Comparison of ENCODE assay signal across 8 cellular contexts in genomic region chr3:161372321-161373260, GRCh38. TPM values are rescaled to one million over a fixed set of nuclear protein-coding genes. Genes with fewer than 3 reads are reported as not detected.
DNase-seq lines count a peak whose midpoint lies in the region; ATAC-seq and TF ChIP-seq lines count a peak whose summit lies in the region.

No MANE protein-coding gene starts in this region.

- H3K4me2 ChIP-seq in neural progenitor cell: peak overlapping the region; percentile 95

- no peak for TF ChIP-seq CTCF in neural progenitor cell (IDR thresholded peaks at IDR 0.05)

- H3K4me1 Mint-ChIP-seq in neural progenitor cell: peaks cover 10% of the 10 kb centered on the region

- peaks cover 13% of the 10 kb centered on the region for H3F3A ChIP-seq in neural progenitor cell (ENCODE audit: low read depth)

- H4K20me1 ChIP-seq in neural progenitor cell (ENCODE audit: low read depth): no peaks in the 10 kb centered on the region

- peak overlapping the region; percentile 94 for H2AFZ ChIP-seq in neural progenitor cell (replicated peaks)

- no peaks in the 10 kb centered on the region for H3K36me3 Mint-ChIP-seq in neural progenitor cell

- no peaks in the 10 kb centered on the region for H3K79me2 ChIP-seq in neural progenitor cell (ENCODE audit: low read depth)

- no peaks in the 10 kb centered on the region for H3K9me3 Mint-ChIP-seq in neural progenitor cell

- peak overlapping the region; percentile 87 for H3K4me3 Mint-ChIP-seq in neural progenitor cell

- peak overlapping the region; percentile 47 for H3K27ac Mint-ChIP-seq in neural progenitor cell

- H3K4me3 ChIP-seq in neural progenitor cell: peak overlapping the region; percentile 65

- H3K27me3 ChIP-seq in neural progenitor cell: peaks cover 34% of the 10 kb centered on the region

- no peak overlapping the region for H3K27ac ChIP-seq in neural progenitor cell

- H3K4me1 ChIP-seq in neural progenitor cell: peaks cover 4% of the 10 kb centered on the region

- H3K9me3 ChIP-seq in neural progenitor cell (ENCODE audit: low read depth): no peaks in the 10 kb centered on the region

- H3K9ac ChIP-seq in neural progenitor cell: no peak overlapping the region

- DNase-seq in activated CD4-positive, alpha-beta T cell treated with anti-CD3 and anti-CD28 coated beads for 1 hour: peak; percentile 10
- no peak for DNase-seq in activated CD4-positive, alpha-beta T cell treated with anti-CD3 and anti-CD28 coated beads, Interleukin-2, amount 50 U/mL, for 1 hour
- DNase-seq in NCI-H2196 (lab: John Stamatoyannopoulos, UW; ENCODE audit: unreplicated experiment) (peak; percentile 77), globus pallidus (ENCODE audit: low spot score) (peak; percentile 5), neural progenitor cell (ENCODE audit: low spot score) (peak; percentile 63), NCI-H187 (lab: John Stamatoyannopoulos, UW) (no peak)
- peak; percentile 16 for DNase-seq in activated naive CD4-positive, alpha-beta T cell treated with Interleukin-2 at 50 U/mL for 16 hours

- peaks cover 23% of the 10 kb centered on the region for H3K27me3 Mint-ChIP-seq in neural progenitor cell (ENCODE audit: insufficient read depth, low read depth)

- no peaks in the 10 kb centered on the region for H3K36me3 ChIP-seq in neural progenitor cell

- peak; percentile 46 for ATAC-seq in HG02852 (IDR thresholded peaks at IDR 0.05; ENCODE audit: unreplicated experiment)

RNA-seq across cellular contexts. Expression of gene SPTSSB, which starts 1.3 kb away (rescaled TPM):
- total RNA-seq in neural progenitor cell (ENCODE audit: low replicate concordance): 1.1 and 1.2 TPM in 2 replicates

Comparison
In these comparisons a context has a peak if more than half of its experiments do, and no peak if none do; other contexts are left out.
1. DNase-seq: peak in activated CD4-positive, alpha-beta T cell treated with anti-CD3 and anti-CD28 coated beads for 1 hour (single experiment), NCI-H2196 (single experiment), activated naive CD4-positive, alpha-beta T cell treated with Interleukin-2 at 50 U/mL for 16 hours (single experiment), globus pallidus (single experiment) and neural progenitor cell (single experiment); none in activated CD4-positive, alpha-beta T cell treated with anti-CD3 and anti-CD28 coated beads, Interleukin-2, amount 50 U/mL, for 1 hour (single experiment) and NCI-H187 (0 of 2).